ENCODE assay signal across 14 cellular contexts in the genomic region with DNA sequence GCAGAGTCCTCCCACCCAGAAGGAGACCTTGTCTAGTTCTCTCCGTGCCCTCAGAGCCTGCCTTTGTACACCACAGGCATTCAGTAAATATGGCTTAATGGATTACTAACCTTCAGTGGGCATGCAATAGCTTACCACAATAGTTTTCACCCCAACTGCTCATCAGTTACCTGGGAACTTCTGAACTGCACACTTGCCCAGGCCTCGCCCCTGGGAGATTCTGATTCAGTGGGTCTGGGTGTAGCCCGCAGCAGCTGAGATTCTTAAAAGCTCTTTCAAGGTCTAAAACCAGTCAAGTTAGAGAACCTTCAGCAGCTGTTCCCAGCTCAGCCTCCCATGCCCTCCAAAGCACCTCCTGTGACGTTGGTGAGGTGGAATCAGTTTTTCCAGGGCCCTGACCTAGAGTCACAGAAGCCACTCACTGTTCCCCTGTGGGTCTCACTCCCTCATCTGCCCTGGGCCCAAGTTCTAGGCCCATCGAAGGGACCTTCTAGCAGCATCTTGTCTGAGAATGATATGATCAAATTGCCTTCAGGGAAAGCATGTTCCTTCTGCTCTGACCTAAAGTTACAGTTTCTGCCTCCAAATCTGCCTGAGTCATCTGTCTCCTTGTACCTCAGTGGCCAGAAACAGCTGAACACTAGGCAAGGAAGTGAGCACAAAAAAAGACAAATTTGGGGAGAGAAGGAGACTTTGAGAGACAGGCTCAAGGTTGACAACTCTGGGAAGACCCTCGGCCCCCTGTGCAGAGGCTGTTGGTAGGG. TPM values are rescaled to one million over a fixed set of nuclear protein-coding genes. Genes with fewer than 3 reads are reported as not detected.
DNase-seq lines count a peak whose midpoint lies in the region; ATAC-seq, FAIRE-seq and TF ChIP-seq lines count a peak whose summit lies in the region.
"Had no signal": no experiment of that assay in that cellular context is flagged by ENCODE, and none has a peak within 500 bp of the region (broad histone marks: within the 10 kb centered on the region; RNA-seq: fewer than 3 reads in every experiment).

No MANE protein-coding gene starts in this region.

- intact Hi-C loops in GM12878 (cut with micrococcal nuclease; ENCODE audit: unreplicated experiment): no loop called here

- H3K9me1 ChIP-seq in keratinocyte (ENCODE audit: control insufficient read depth, extremely low read depth, insufficient read depth, low read length): no peaks in the 10 kb centered on the region

- no peaks in the 10 kb centered on the region for H3K79me2 ChIP-seq in GM12878 (ENCODE audit: control insufficient read depth, insufficient read depth, low read length)
- no peaks in the 10 kb centered on the region for H3K79me2 ChIP-seq in keratinocyte (ENCODE audit: control insufficient read depth, insufficient read depth, low read length)

- CTCF ChIA-PET in GM12878 (lab: Yijun Ruan, JAX): no interaction called here

- SMC1A ChIA-PET in GM12878 (lab: Charles Lee; ENCODE audit: uncharacterized antibody, unreplicated experiment): no interaction called here

- H3K36me3 ChIP-seq in GM12878 (ENCODE audit: control insufficient read depth in 2 of 2, insufficient read depth in 2 of 2, low read length in 1 of 2) (no peaks in the 10 kb centered on the region), keratinocyte (ENCODE audit: control insufficient read depth in 2 of 2, extremely low read depth in 1 of 2, insufficient read depth in 2 of 2, low read length in 2 of 2) (no peaks in the 10 kb centered on the region)
- H3K36me3 ChIP-seq: ovary had no signal

- TF ChIP-seq POLR2A in GM12878 (IDR thresholded peaks at IDR 0.05; ENCODE audit: low read depth, low read length): no peak

- no peak overlapping the region for H3K9ac ChIP-seq in GM12878 (ENCODE audit: control insufficient read depth, insufficient read depth, low read length)
- H3K9ac ChIP-seq in keratinocyte (ENCODE audit: control insufficient read depth, extremely low read depth, insufficient read depth, low read length): peak overlapping the region; percentile 67

- no peak overlapping the region for H3K4me3 ChIP-seq in GM12878
- peak overlapping the region in 1 of 3 experiments; percentile 26 for H3K4me3 ChIP-seq in keratinocyte (ENCODE audit: control insufficient read depth in 2 of 3, extremely low read depth in 1 of 3, insufficient read depth in 2 of 3, low read depth in 1 of 3, low read length in 3 of 3)
- no peak overlapping the region for H3K4me3 ChIP-seq in skin epidermis
- H3K4me3 ChIP-seq: ovary had no signal

- ATAC-seq in GM12878: peak; percentile 14; the same call in 1 of the 3 replicates
- ATAC-seq in HG02759 (IDR thresholded peaks at IDR 0.05; ENCODE audit: unreplicated experiment): no peak
- ATAC-seq: activated CD8-positive, alpha-beta T cell treated with anti-CD3 and anti-CD28 coated beads, Interleukin-2, amount 10 ng/mL, durations not matched to agents 7 days and 5 days had no signal

- BruUV-seq in GM12878 (replicated peaks; lab: Mats Ljungman, UMichigan): no TSS peak

- RAD21 ChIA-PET in GM12878 (lab: Charles Lee; ENCODE audit: unreplicated experiment): no interaction called here

- FAIRE-seq in GM12878 (lab: Jason Lieb, UNC) (peak; percentile 38), keratinocyte (lab: Jason Lieb, UNC) (peak; percentile 97)

- H3K4me1 ChIP-seq in GM12878 (ENCODE audit: control insufficient read depth, insufficient read depth, low read length) (no peaks in the 10 kb centered on the region), keratinocyte (ENCODE audit: control insufficient read depth, extremely low read depth, insufficient read depth, low read length) (peaks cover 48% of the 10 kb centered on the region)

- no peak for TF ChIP-seq RAD21 in GM12878 (IDR thresholded peaks at IDR 0.05; ENCODE audit: insufficient read depth, low read depth, low read length)

- H2AFZ ChIP-seq in GM12878 (ENCODE audit: control insufficient read depth, low read depth, low read length): no peak overlapping the region
- H2AFZ ChIP-seq in keratinocyte (ENCODE audit: control insufficient read depth, low read length): no peak overlapping the region

- dilution Hi-C loops in keratinocyte (cut with MboI; ENCODE audit: extremely low pct_ligation_motif_present, low sequenced_read_pairs): no loop called here

- H3K27me3 ChIP-seq in GM12878 (replicated peaks in 1 of 2; ENCODE audit: control insufficient read depth in 2 of 2, insufficient read depth in 2 of 2, low read length in 1 of 2): 0 out of 4 replicates have a peak, but pooled peaks cover 0 to 2% of the 10 kb centered on the region in 2 experiments
- H3K27me3 ChIP-seq in keratinocyte (ENCODE audit: control insufficient read depth, extremely low read depth, insufficient read depth, low read length): no peaks in the 10 kb centered on the region
- H3K27me3 ChIP-seq: ovary had no signal

- no peaks in the 10 kb centered on the region for H3K9me3 ChIP-seq in GM12878 (replicated peaks; ENCODE audit: control insufficient read depth, insufficient read depth, low read length)
- H3K9me3 ChIP-seq in keratinocyte (ENCODE audit: control insufficient read depth, low read depth, low read length): no peaks in the 10 kb centered on the region
- H3K9me3 ChIP-seq: ovary had no signal

- TF ChIP-seq CTCF in GM12878 (IDR thresholded peaks at IDR 0.05 in 2 of 3, conservative IDR thresholded peaks at IDR 0.05 in 1 of 3; ENCODE audit: control insufficient read depth in 2 of 3, extremely low read depth in 1 of 3, insufficient read depth in 1 of 3, low read depth in 3 of 3, low read length in 3 of 3) (no peak), keratinocyte (optimal IDR thresholded peaks at IDR 0.05 in 1 of 3, IDR thresholded peaks at IDR 0.05 in 1 of 3, conservative IDR thresholded peaks at IDR 0.05 in 1 of 3; ENCODE audit: extremely low read depth in 1 of 3, insufficient read depth in 2 of 3, low read length in 3 of 3) (no peak)

- DNase-seq in LHCN-M2 (ENCODE audit: low read depth) (peak; percentile 99), GM12878 (ENCODE audit: low read depth, low spot score) (no peak), keratinocyte (ENCODE audit: low read depth, low spot score) (peak; percentile 67)
- no peak for DNase-seq in effector CD4-positive, alpha-beta T cell
- no peak for DNase-seq in stimulated activated naive CD4-positive, alpha-beta T cell (lab: John Stamatoyannopoulos, UW)
- DNase-seq: activated CD8-positive, alpha-beta T cell treated with anti-CD3 and anti-CD28 coated beads, Interleukin-2, amount 10 ng/mL, durations not matched to agents 7 days and 5 days; activated naive CD4-positive, alpha-beta T cell; COR-L47; cortex of kidney; OCI-M1; ovary; stimulated activated CD4-positive, alpha-beta T cell treated with anti-CD3 and anti-CD28 coated beads, Interleukin-4, amount 100 ng/mL, for 1 hour had no signal

- H3K27ac ChIP-seq in GM12878 (ENCODE audit: control insufficient read depth, insufficient read depth) (no peak overlapping the region), keratinocyte (ENCODE audit: control insufficient read depth, insufficient read depth, low read length) (peak overlapping the region; percentile 87), skin epidermis (peak overlapping the region in 12 of 21 experiments; percentile 2 to 70 (median 39))

- H4K20me1 ChIP-seq in GM12878 (ENCODE audit: control insufficient read depth, insufficient read depth) (no peaks in the 10 kb centered on the region), keratinocyte (ENCODE audit: control insufficient read depth, extremely low read depth, insufficient read depth, low read length) (no peaks in the 10 kb centered on the region)

- WGBS in GM12878 (ENCODE audit: insufficient coverage, insufficient replicate concordance, low lambda C conversion rate, missing lambda C conversion rate): 19% methylated on average over 6 of the region's 6 CpGs

- in situ Hi-C loops in GM12878 (cut with MboI): no loop called here

- no peak overlapping the region for H3K4me2 ChIP-seq in GM12878 (ENCODE audit: control insufficient read depth, insufficient read depth)
- peak overlapping the region; percentile 63 for H3K4me2 ChIP-seq in keratinocyte (ENCODE audit: control insufficient read depth, extremely low read depth, insufficient read depth, low read depth, low read length)

- POLR2A ChIA-PET in GM12878 (lab: Charles Lee): no interaction called here

- no peak for TF ChIP-seq EP300 in GM12878 (IDR thresholded peaks at IDR 0.05; ENCODE audit: borderline replicate concordance in 1 of 2, control insufficient read depth in 1 of 2, low read depth in 2 of 2, low read length in 2 of 2)

RNA-seq across cellular contexts. Expression of a gene that starts 10.8 kb away (rescaled TPM):
- total RNA-seq in LHCN-M2 (2014; rRNA removed): 21.9 and 27.8 TPM in 2 replicates
- polyA plus RNA-seq in LHCN-M2 (2012): 8.3 TPM
- total RNA-seq in GM12878 (2013; cell fraction: nucleolus; rRNA removed): not detected in 2 replicates
- 0.44 and 0.56 TPM in 2 replicates for total RNA-seq in GM12878 (2014; rRNA removed)
- 0.13 and 0.18 TPM in 2 replicates for total RNA-seq in GM12878 (2014; rRNA removed; fragmentation: Illumina TruSeq; extraction: Trizol)
- 0.66 and 0.92 TPM in 2 replicates for total RNA-seq in GM12878 (2021)
- polyA plus RNA-seq in GM12878 (2011; ENCODE audit: low read depth): not detected
- 0.04 TPM in 1 of 2 replicates, not detected in the other for polyA plus RNA-seq in GM12878 (2011; rRNA removed)
- polyA plus RNA-seq in GM12878 (2011; cell fraction: cytosol; rRNA removed): 0.03 TPM in 2 replicates
- 0.24 and 0.29 TPM in 2 replicates for polyA plus RNA-seq in GM12878 (2011; cell fraction: nucleus; rRNA removed)
- polyA plus RNA-seq in GM12878 (2012): not detected in 2 replicates
- polyA plus RNA-seq in GM12878 (2014; fragmentation: Illumina TruSeq; extraction: Trizol): 0.34 and 0.76 TPM in 2 replicates
- under 1 TPM in 1 of 2 experiments, not detected in 1; 0.07 TPM for polyA plus RNA-seq in GM12878 (2014; fragmentation: Nextera tagmentation; extraction: Ambion mirVana)
- polyA plus RNA-seq in GM12878 (2014; rRNA removed): 0.44 and 0.65 TPM in 2 replicates
- polyA plus RNA-seq in GM12878 (2016; fragmentation: Nextera tagmentation; extraction: Ambion mirVana): under 1 TPM; 0.33 to 0.34 TPM
- polyA minus RNA-seq in GM12878 (2011; rRNA and poly(A)+ RNA removed): not detected in 2 replicates
- polyA minus RNA-seq in GM12878 (2011; cell fraction: cytosol; rRNA and poly(A)+ RNA removed): not detected in 2 replicates
- polyA minus RNA-seq in GM12878 (2011; cell fraction: nucleus; rRNA and poly(A)+ RNA removed): not detected in 2 replicates
- polyA plus RNA-seq in keratinocyte: 6.4 to 22.6 TPM (median 11.4 TPM) in 3 replicates
- polyA plus RNA-seq in keratinocyte (2011; ENCODE audit: low read depth): 8.4 TPM
- polyA plus RNA-seq in keratinocyte (2011; cell fraction: cytosol; rRNA removed): 10.0 and 12.4 TPM in 2 replicates
- polyA plus RNA-seq in keratinocyte (2011; cell fraction: nucleus; rRNA removed): 33.9 and 45.9 TPM in 2 replicates
- polyA plus RNA-seq in keratinocyte (2012; ENCODE audit: low replicate concordance): 5.5 and 12.4 TPM in 2 replicates
- polyA minus RNA-seq in keratinocyte: 13.2 to 30.3 TPM (median 17.2 TPM) in 3 replicates
- polyA minus RNA-seq in keratinocyte (2011; cell fraction: cytosol; rRNA and poly(A)+ RNA removed): 21.9 TPM
- 17.9 and 20.0 TPM in 2 replicates for polyA minus RNA-seq in keratinocyte (2011; cell fraction: nucleus; rRNA and poly(A)+ RNA removed)

RNA-seq across cellular contexts. Expression of a gene that starts 48.7 kb away (rescaled TPM):
- total RNA-seq in LHCN-M2 (2014; rRNA removed) (1.5 TPM in 2 replicates), GM12878 (2014; rRNA removed) (0.23 TPM in 1 of 2 replicates, not detected in the other), GM12878 (2014; rRNA removed; fragmentation: Illumina TruSeq; extraction: Trizol) (not detected in 2 replicates), GM12878 (2021) (0.37 TPM in 1 of 2 replicates, not detected in the other)
- 3.5 TPM for polyA plus RNA-seq in LHCN-M2 (2012)
- not detected in 2 replicates for total RNA-seq in GM12878 (2013; cell fraction: nucleolus; rRNA removed)
- polyA plus RNA-seq in GM12878 (2011; ENCODE audit: low read depth): not detected
- polyA plus RNA-seq in GM12878 (2011; rRNA removed) (0.08 TPM in 1 of 2 replicates, not detected in the other), GM12878 (2014; fragmentation: Illumina TruSeq; extraction: Trizol) (0.27 TPM in 1 of 2 replicates, not detected in the other), GM12878 (2014; fragmentation: Nextera tagmentation; extraction: Ambion mirVana) (not detected), GM12878 (2014; rRNA removed) (0.06 TPM in 1 of 2 replicates, not detected in the other), GM12878 (2016; fragmentation: Nextera tagmentation; extraction: Ambion mirVana) (not detected), keratinocyte (0.18 to 0.63 TPM (median 0.38 TPM) in 3 replicates)
- 0.03 and 0.12 TPM in 2 replicates for polyA plus RNA-seq in GM12878 (2011; cell fraction: cytosol; rRNA removed)
- 0.10 and 0.36 TPM in 2 replicates for polyA plus RNA-seq in GM12878 (2011; cell fraction: nucleus; rRNA removed)
- polyA plus RNA-seq in GM12878 (2012): 0.16 and 0.18 TPM in 2 replicates
- polyA minus RNA-seq in GM12878 (2011; rRNA and poly(A)+ RNA removed): not detected in 2 replicates
- not detected in 2 replicates for polyA minus RNA-seq in GM12878 (2011; cell fraction: cytosol; rRNA and poly(A)+ RNA removed)
- polyA minus RNA-seq in GM12878 (2011; cell fraction: nucleus; rRNA and poly(A)+ RNA removed): not detected in 2 replicates
- 3.7 TPM for polyA plus RNA-seq in keratinocyte (2011; ENCODE audit: low read depth)
- 0.22 and 0.45 TPM in 2 replicates for polyA plus RNA-seq in keratinocyte (2011; cell fraction: cytosol; rRNA removed)
- polyA plus RNA-seq in keratinocyte (2011; cell fraction: nucleus; rRNA removed): 0.93 and 1.5 TPM in 2 replicates
- 0.16 and 2.1 TPM in 2 replicates for polyA plus RNA-seq in keratinocyte (2012; ENCODE audit: low replicate concordance)
- polyA minus RNA-seq in keratinocyte: 0.13 to 1.1 TPM in 2 of 3 replicates, not detected in the other
- not detected for polyA minus RNA-seq in keratinocyte (2011; cell fraction: cytosol; rRNA and poly(A)+ RNA removed)
- polyA minus RNA-seq in keratinocyte (2011; cell fraction: nucleus; rRNA and poly(A)+ RNA removed): 0.93 TPM in 1 of 2 replicates, not detected in the other

RNA-seq across cellular contexts. Expression of a gene that starts 57.8 kb away (rescaled TPM):
- 6.2 and 6.6 TPM in 2 replicates for total RNA-seq in LHCN-M2 (2014; rRNA removed)
- polyA plus RNA-seq in LHCN-M2 (2012): 1.3 TPM
- 14.2 and 14.7 TPM in 2 replicates for total RNA-seq in GM12878 (2013; cell fraction: nucleolus; rRNA removed)
- total RNA-seq in GM12878 (2014; rRNA removed): 23.7 and 24.6 TPM in 2 replicates
- total RNA-seq in GM12878 (2014; rRNA removed; fragmentation: Illumina TruSeq; extraction: Trizol): 13.4 and 14.7 TPM in 2 replicates
- 24.0 and 27.2 TPM in 2 replicates for total RNA-seq in GM12878 (2021)
- polyA plus RNA-seq in GM12878 (2011; ENCODE audit: low read depth): 3.7 TPM
- polyA plus RNA-seq in GM12878 (2011; rRNA removed): 2.3 and 3.8 TPM in 2 replicates
- polyA plus RNA-seq in GM12878 (2011; cell fraction: cytosol; rRNA removed): 5.3 and 5.9 TPM in 2 replicates
- 6.6 and 13.6 TPM in 2 replicates for polyA plus RNA-seq in GM12878 (2011; cell fraction: nucleus; rRNA removed)
- 3.7 and 5.5 TPM in 2 replicates for polyA plus RNA-seq in GM12878 (2012)
- 9.0 and 14.5 TPM in 2 replicates for polyA plus RNA-seq in GM12878 (2014; fragmentation: Illumina TruSeq; extraction: Trizol)
- 1 to 10 TPM; 4.3 to 4.6 TPM for polyA plus RNA-seq in GM12878 (2014; fragmentation: Nextera tagmentation; extraction: Ambion mirVana)
- polyA plus RNA-seq in GM12878 (2014; rRNA removed): 10.4 and 12.2 TPM in 2 replicates
- polyA plus RNA-seq in GM12878 (2016; fragmentation: Nextera tagmentation; extraction: Ambion mirVana): 10 to 100 TPM; 17.5 to 18.0 TPM
- polyA minus RNA-seq in GM12878 (2011; rRNA and poly(A)+ RNA removed): 6.4 and 10.4 TPM in 2 replicates
- polyA minus RNA-seq in GM12878 (2011; cell fraction: cytosol; rRNA and poly(A)+ RNA removed): 4.5 and 6.9 TPM in 2 replicates
- polyA minus RNA-seq in GM12878 (2011; cell fraction: nucleus; rRNA and poly(A)+ RNA removed): 4.4 and 8.8 TPM in 2 replicates
- 0.05 to 0.12 TPM (median 0.06 TPM) in 3 replicates for polyA plus RNA-seq in keratinocyte
- polyA plus RNA-seq in keratinocyte (2011; ENCODE audit: low read depth): 0.10 TPM
- polyA plus RNA-seq in keratinocyte (2011; cell fraction: cytosol; rRNA removed): 0.03 and 0.06 TPM in 2 replicates
- polyA plus RNA-seq in keratinocyte (2011; cell fraction: nucleus; rRNA removed): 0.13 TPM in 2 replicates
- polyA plus RNA-seq in keratinocyte (2012; ENCODE audit: low replicate concordance): 0.20 and 0.23 TPM in 2 replicates
- polyA minus RNA-seq in keratinocyte: 0.10 to 1.4 TPM (median 0.20 TPM) in 3 replicates
- polyA minus RNA-seq in keratinocyte (2011; cell fraction: cytosol; rRNA and poly(A)+ RNA removed): 0.77 TPM
- 0.11 and 0.16 TPM in 2 replicates for polyA minus RNA-seq in keratinocyte (2011; cell fraction: nucleus; rRNA and poly(A)+ RNA removed)

Comparison
In these comparisons a context has a peak if more than half of its experiments do, and no peak if none do; other contexts are left out.
1. DNase-seq: peak in LHCN-M2 (single experiment) and keratinocyte (single experiment); none in GM12878 (single experiment), effector CD4-positive, alpha-beta T cell (single experiment) and stimulated activated naive CD4-positive, alpha-beta T cell (0 of 6).
2. RNA of a gene that starts 10.8 kb away (total RNA-seq): 21.9 to 27.8 TPM in LHCN-M2; 0.13 to 0.92 TPM in GM12878; every median in the first group is over 10 times any median in the second.